Comparison of ENCODE assay signal across 15 cellular contexts in the genomic region with DNA sequence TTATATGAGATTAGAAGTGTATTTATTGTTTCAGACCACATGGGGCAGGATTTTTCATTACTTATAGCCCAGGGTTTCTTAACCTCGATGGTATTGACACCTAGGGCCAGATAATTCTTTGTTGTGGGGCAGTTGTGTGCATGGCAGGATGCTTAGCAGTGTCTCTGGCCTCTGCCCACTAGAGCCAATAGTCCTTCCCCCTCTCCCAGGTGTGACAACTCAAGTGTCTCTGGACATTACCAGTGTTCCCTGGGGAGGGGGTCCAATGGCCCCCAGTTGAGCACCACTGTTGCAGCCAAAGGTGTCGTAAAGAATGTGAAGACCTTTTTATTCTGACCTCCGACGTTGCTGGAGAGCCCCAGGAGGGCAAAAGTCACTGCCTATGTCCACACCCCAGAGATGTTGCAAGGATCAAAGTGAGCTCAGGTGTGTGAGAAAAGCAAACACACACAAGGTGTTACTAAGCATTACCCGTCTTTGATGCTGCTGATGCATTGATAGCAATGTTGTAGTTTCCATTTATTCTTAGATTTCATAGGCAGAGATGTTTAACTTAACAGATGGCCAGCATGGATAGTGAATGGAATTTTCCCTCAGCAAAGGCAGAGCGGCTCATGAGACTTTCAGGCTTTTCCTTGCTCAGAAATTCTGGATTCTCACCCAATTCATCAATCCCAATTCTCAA. TPM values are rescaled to one million over a fixed set of nuclear protein-coding genes. Genes with fewer than 3 reads are reported as not detected.
DNase-seq lines count a peak whose midpoint lies in the region; ATAC-seq and TF ChIP-seq lines count a peak whose summit lies in the region.
"Had no signal": no experiment of that assay in that cellular context is flagged by ENCODE, and none has a peak within 500 bp of the region (broad histone marks: within the 10 kb centered on the region; RNA-seq: fewer than 3 reads in every experiment).

No MANE protein-coding gene starts in this region.

- H3K27me3 ChIP-seq in KMS-11 (ENCODE audit: insufficient read depth, low read depth) (no peaks in the 10 kb centered on the region), body of pancreas (no peaks in the 10 kb centered on the region)
- H3K27me3 ChIP-seq: suprapubic skin had no signal

- peak; percentile 77 for DNase-seq in DMS53 treated with DMSO at 0.1 percent for 48 hours (lab: John Stamatoyannopoulos, UW; ENCODE audit: unreplicated experiment)
- DNase-seq in body of pancreas, result peak; percentile 71 to 88 (median 74)
- DNase-seq in mucosa of descending colon, result peak in 1 of 3 donors; percentile 38
- DNase-seq in iPS-NIHi11 (ENCODE audit: low spot score), result no peak
- DNase-seq in T-helper 1 cell, result no peak
- DNase-seq: activated CD4-positive, alpha-beta T cell treated with anti-CD3 and anti-CD28 coated beads, Interleukin-2, amount 50 U/mL, for 1 hour; activated gamma-delta T cell; caudate nucleus; NCI-H345 had no signal

- no peak overlapping the region for H3K4me2 ChIP-seq in KMS-11

- 18% methylated on average over 6 of the region's 6 CpGs for WGBS in body of pancreas, 2 donors

- no peaks in the 10 kb centered on the region for H3K79me2 ChIP-seq in KMS-11 (ENCODE audit: insufficient read depth, low read depth)

- H3K36me3 ChIP-seq in KMS-11 (ENCODE audit: insufficient read depth) (no peaks in the 10 kb centered on the region), body of pancreas (replicated peaks in 1 of 2; ENCODE audit: insufficient read depth in 1 of 2, low read depth in 2 of 2) (no peaks in the 10 kb centered on the region), mucosa of descending colon (ENCODE audit: low read depth) (no peaks in the 10 kb centered on the region)
- H3K36me3 ChIP-seq: suprapubic skin had no signal

- H3K9ac ChIP-seq in KMS-11, result no peak overlapping the region

- H3K4me3 ChIP-seq in KMS-11 (IDR thresholded peaks at IDR 0.05; ENCODE audit: insufficient read depth, low read depth, low read length), result no peak overlapping the region
- H3K4me3 ChIP-seq in body of pancreas, result no peak overlapping the region
- no peak overlapping the region for H3K4me3 ChIP-seq in mucosa of descending colon
- H3K4me3 ChIP-seq: SK-N-MC, suprapubic skin had no signal

- TF ChIP-seq POLR2A in body of pancreas (IDR thresholded peaks at IDR 0.05), result no peak

- H3K4me1 ChIP-seq in KMS-11 (ENCODE audit: low read depth, poor library complexity, severe bottlenecking) (peaks cover 11% of the 10 kb centered on the region), body of pancreas (peaks cover 39% of the 10 kb centered on the region), mucosa of descending colon (ENCODE audit: low read depth) (peaks cover 4% of the 10 kb centered on the region)
- H3K4me1 ChIP-seq: suprapubic skin had no signal

- peak; percentile 25; the same call in 1 of the 2 replicates for TF ChIP-seq CTCF in KMS-11 (conservative IDR thresholded peaks at IDR 0.05; ENCODE audit: low read depth, low read length)
- peak in 5 of 7 experiments; percentile 20 to 54 (median 39) for TF ChIP-seq CTCF in body of pancreas (IDR thresholded peaks at IDR 0.05)
- TF ChIP-seq CTCF in mucosa of descending colon (IDR thresholded peaks at IDR 0.05), result no peak

- H3K27ac ChIP-seq in KMS-11 (no peak overlapping the region), body of pancreas (peak overlapping the region; percentile 60 to 90 (median 82))
- H3K27ac ChIP-seq: SK-N-MC, suprapubic skin had no signal

- peak; percentile 96 for ATAC-seq in body of pancreas
- peak; percentile 98 for ATAC-seq in mucosa of descending colon
- no peak for ATAC-seq in HG02840 (IDR thresholded peaks at IDR 0.05; ENCODE audit: low FRiP score, unreplicated experiment)
- ATAC-seq: esophagus mucosa, sciatic nerve had no signal

- intact Hi-C loops in body of pancreas (cut with DNase I) (no loop called here), mucosa of descending colon (cut with DNase I, micrococcal nuclease) (no loop called here)

- no peaks in the 10 kb centered on the region for H4K20me1 ChIP-seq in KMS-11 (ENCODE audit: insufficient read depth)

- no peak overlapping the region for H2AFZ ChIP-seq in KMS-11 (ENCODE audit: low read depth)

- H3K9me3 ChIP-seq in body of pancreas (no peaks in the 10 kb centered on the region), mucosa of descending colon (no peaks in the 10 kb centered on the region)
- H3K9me3 ChIP-seq: suprapubic skin had no signal

RNA-seq across cellular contexts. Expression of a gene that starts 22.2 kb away (rescaled TPM):
- total RNA-seq in body of pancreas (1 to 10 TPM in 1 of 2 donors, not detected in 1; 4.0 TPM), mucosa of descending colon (not detected)
- total RNA-seq: esophagus mucosa, sciatic nerve, suprapubic skin had no signal

RNA-seq across cellular contexts. Expression of a gene that starts 39.9 kb away (rescaled TPM):
- total RNA-seq in body of pancreas (100 to 1,000 TPM; 313 to 511 TPM), mucosa of descending colon (100 to 1,000 TPM; 210 to 402 (median 377) TPM)

Comparison
In these comparisons a context has a peak if more than half of its experiments do, and no peak if none do; other contexts are left out.
1. DNase-seq: peak in DMS53 treated with DMSO at 0.1 percent for 48 hours (single experiment) and body of pancreas (4 of 4); none in iPS-NIHi11 (single experiment) and T-helper 1 cell (0 of 5).